In genomic region chr18:22933206-22933957, GRCh38 we compare ENCODE assay signal across 8 cellular contexts.
DNase-seq lines count a peak whose midpoint lies in the region; ATAC-seq and TF ChIP-seq lines count a peak whose summit lies in the region.

TSS of gene RBBP8 (plus strand) at chr18:22933328. CDS start at chr18:22936852, 3,524 bp downstream.

- no peak for TF ChIP-seq CTCF in choroid plexus epithelial cell (conservative IDR thresholded peaks at IDR 0.05; ENCODE audit: low read depth, low read length)

- peak; percentile 70 for ATAC-seq in GM19043 (IDR thresholded peaks at IDR 0.05; ENCODE audit: low read depth, unreplicated experiment)
- ATAC-seq in HG03354 (IDR thresholded peaks at IDR 0.05; ENCODE audit: poor library complexity, severe bottlenecking, unreplicated experiment), result peak; percentile 83

- DNase-seq in AML-193 (lab: John Stamatoyannopoulos, UW) (peak; percentile 64 to 68), NCI-H510A (lab: John Stamatoyannopoulos, UW) (peak; percentile 63), choroid plexus epithelial cell (ENCODE audit: low read depth) (peak; percentile 76), kidney tubule cell (ENCODE audit: low spot score) (peak; percentile 83)
- DNase-seq in activated CD4-positive, alpha-beta T cell treated with anti-CD3 and anti-CD28 coated beads for 4 hours, result peak; percentile 77 to 82
- DNase-seq in stimulated activated CD4-positive, alpha-beta T cell treated with anti-CD3 and anti-CD28 coated beads, Interleukin-1b, Interleukin-23, amount 100 ng/mL, for 24 hours (ENCODE audit: low read depth in 4 of 4, low spot score in 1 of 4), result peak; percentile 65 to 77 (median 71)

- peak within 1 kb of the TSS; percentile 86 for H3K4me3 ChIP-seq in choroid plexus epithelial cell (ENCODE audit: low read depth, low read length)

Comparison
In these comparisons a context has a peak if more than half of its experiments do, and no peak if none do; other contexts are left out.
1. Peak in every context shown above with its lines: DNase-seq, ATAC-seq and H3K4me3 ChIP-seq.